ENCODE assay signal across 18 cellular contexts in the genomic region with DNA sequence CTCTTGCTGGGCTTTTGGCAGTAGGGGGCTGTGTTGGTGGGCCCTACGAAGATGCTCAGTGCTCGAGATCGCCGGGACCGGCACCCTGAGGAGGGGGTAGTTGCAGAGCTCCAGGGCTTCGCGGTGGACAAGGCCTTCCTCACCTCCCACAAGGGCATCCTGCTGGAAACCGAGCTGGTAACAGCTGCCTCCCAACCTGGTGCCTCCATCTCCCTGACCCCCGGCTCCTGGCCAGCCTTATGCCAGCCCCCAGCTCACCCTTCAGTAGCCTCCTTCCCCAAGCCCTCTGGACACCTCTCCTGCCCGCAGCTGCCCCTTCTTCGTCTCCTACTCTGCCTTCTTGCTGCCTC. TPM values are rescaled to one million over a fixed set of nuclear protein-coding genes. Genes with fewer than 3 reads are reported as not detected.
"Had no signal": no experiment of that assay in that cellular context is flagged by ENCODE, and none has a peak within 500 bp of the region (broad histone marks: within the 10 kb centered on the region; RNA-seq: fewer than 3 reads in every experiment).

No MANE protein-coding gene starts in this region.

- H3K4me3 Mint-ChIP-seq: effector memory CD8-positive, alpha-beta T cell; naive B cell; stimulated activated memory B cell treated with anti-CD40 and anti-IgM and Interleukin-4, amounts not matched to agents 10 μg/mL and 1 μg/mL and 100 μg/mL, for 72 hours had no signal

- H3K36me3 Mint-ChIP-seq: activated naive CD4-positive, alpha-beta T cell treated with anti-CD3 and anti-CD28 coated beads, Interleukin-2, amount 50 U/mL, for 72 hours; naive B cell; stimulated activated memory B cell treated with anti-CD40 and anti-IgM and Interleukin-4, amounts not matched to agents 10 μg/mL and 1 μg/mL and 100 μg/mL, for 72 hours had no signal

- ATAC-seq: activated naive CD4-positive, alpha-beta T cell treated with anti-CD3 and anti-CD28 coated beads, Interleukin-2, amount 50 U/mL, for 72 hours; effector memory CD8-positive, alpha-beta T cell; stimulated activated memory B cell treated with anti-CD40 and anti-IgM and Interleukin-4, amounts not matched to agents 10 μg/mL and 1 μg/mL and 100 μg/mL, for 72 hours had no signal

- H3K4me2 ChIP-seq: hepatocyte had no signal

- H3K27me3 ChIP-seq: hepatocyte had no signal

- H2AFZ ChIP-seq: hepatocyte had no signal

- H3K4me3 ChIP-seq: hepatocyte, lung had no signal

- DNase-seq: activated CD4-positive, CD25-positive, alpha-beta regulatory T cell; activated effector memory CD4-positive, alpha-beta T cell treated with anti-CD3 and anti-CD28 coated beads, Interleukin-2, amount 50 U/mL, for 16 hours; activated T-cell treated with anti-CD3 and anti-CD28 coated beads, Interleukin-2, amount 50 U/mL, for 1 hour; cortex of kidney; effector memory CD8-positive, alpha-beta T cell; kidney glomerular epithelial cell; naive B cell; T-helper 2 cell had no signal

- H3K9me3 Mint-ChIP-seq: activated naive CD4-positive, alpha-beta T cell treated with anti-CD3 and anti-CD28 coated beads, Interleukin-2, amount 50 U/mL, for 72 hours; effector memory CD8-positive, alpha-beta T cell; naive B cell; stimulated activated memory B cell treated with anti-CD40 and anti-IgM and Interleukin-4, amounts not matched to agents 10 μg/mL and 1 μg/mL and 100 μg/mL, for 72 hours had no signal

- H3K79me2 ChIP-seq: hepatocyte had no signal

- H3K27ac Mint-ChIP-seq: stimulated activated memory B cell treated with anti-CD40 and anti-IgM and Interleukin-4, amounts not matched to agents 10 μg/mL and 1 μg/mL and 100 μg/mL, for 72 hours had no signal

- H3K4me1 Mint-ChIP-seq: stimulated activated memory B cell treated with anti-CD40 and anti-IgM and Interleukin-4, amounts not matched to agents 10 μg/mL and 1 μg/mL and 100 μg/mL, for 72 hours had no signal

- H3K27ac ChIP-seq: epithelial cell of prostate, hepatocyte had no signal

RNA-seq across cellular contexts. Expression of a gene that starts 0.3 kb away (rescaled TPM):
- total RNA-seq: activated naive CD4-positive, alpha-beta T cell treated with anti-CD3 and anti-CD28 coated beads, Interleukin-2, amount 50 U/mL, for 72 hours; bronchial epithelial cell; hepatocyte; pulmonary artery endothelial cell had no signal

RNA-seq across cellular contexts. Expression of a gene that starts 4.6 kb away (rescaled TPM):
- total RNA-seq: activated naive CD4-positive, alpha-beta T cell treated with anti-CD3 and anti-CD28 coated beads, Interleukin-2, amount 50 U/mL, for 72 hours; bronchial epithelial cell; hepatocyte; lung; occipital lobe; pulmonary artery endothelial cell; skeletal muscle tissue; ureter had no signal
- polyA plus RNA-seq: hepatocyte, lung had no signal

RNA-seq across cellular contexts. Expression of a gene that starts 12.2 kb away (rescaled TPM):
- total RNA-seq: pulmonary artery endothelial cell had no signal

RNA-seq across cellular contexts. Expression of a gene that starts 30.9 kb away (rescaled TPM):
- total RNA-seq: bronchial epithelial cell, hepatocyte, occipital lobe, pulmonary artery endothelial cell, ureter had no signal
